ENCODE assay signal across 1 cellular context in the genomic region with DNA sequence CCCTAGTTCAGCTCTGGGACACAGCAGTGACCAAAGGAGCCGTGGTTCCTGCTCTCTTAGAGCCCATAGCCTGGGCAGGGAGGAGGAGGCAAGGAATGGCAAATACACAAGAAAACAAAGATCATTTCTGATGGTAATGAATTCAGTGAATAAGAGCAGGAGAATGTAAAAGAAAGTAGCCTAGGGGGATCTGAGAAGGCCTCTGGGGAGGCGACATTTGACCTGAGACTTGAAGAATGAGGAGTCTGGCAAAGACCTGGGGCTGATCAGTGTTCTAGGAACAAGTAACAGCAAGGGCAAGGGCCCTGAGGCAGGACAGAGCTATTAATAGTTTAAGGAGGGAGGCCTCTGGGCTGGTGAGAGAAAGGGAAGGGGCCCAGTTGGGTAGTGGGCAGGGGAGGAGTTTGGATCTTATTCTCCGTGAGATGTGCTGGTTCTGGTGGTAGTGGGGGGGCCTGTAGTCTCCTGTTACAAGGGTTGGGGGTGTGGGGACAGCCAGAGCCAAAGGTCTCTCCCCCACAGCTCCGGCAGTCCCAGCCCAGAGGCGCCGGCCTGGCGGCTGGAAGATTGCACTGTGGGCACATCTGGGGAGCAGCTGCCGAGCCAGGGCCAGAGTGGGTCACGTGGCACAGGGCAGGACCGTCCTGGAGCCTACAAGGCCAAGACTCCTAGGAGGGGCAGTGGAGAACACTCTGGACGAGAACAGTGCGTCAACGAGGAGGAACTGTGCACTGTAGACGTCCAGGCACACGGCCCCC.
TF ChIP-seq lines count a peak whose summit lies in the region.

No MANE protein-coding gene starts in this region.

TF ChIP-seq in GM12878, 131 proteins besides CTCF, POLR2A, EP300 and RAD21 (continued from another document):
- TF ChIP-seq IRF5 (IDR thresholded peaks at IDR 0.05; ENCODE audit: borderline replicate concordance), result no peak
- TF ChIP-seq SREBF2 (IDR thresholded peaks at IDR 0.05; ENCODE audit: low read length), result no peak
- TF ChIP-seq ZZZ3 (IDR thresholded peaks at IDR 0.05; ENCODE audit: control insufficient read depth, insufficient read length, low read depth), result no peak
- TF ChIP-seq POLR2AphosphoS5 (IDR thresholded peaks at IDR 0.05; ENCODE audit: low read length), result no peak
